ENCODE assay signal across 8 cellular contexts in the genomic region with DNA sequence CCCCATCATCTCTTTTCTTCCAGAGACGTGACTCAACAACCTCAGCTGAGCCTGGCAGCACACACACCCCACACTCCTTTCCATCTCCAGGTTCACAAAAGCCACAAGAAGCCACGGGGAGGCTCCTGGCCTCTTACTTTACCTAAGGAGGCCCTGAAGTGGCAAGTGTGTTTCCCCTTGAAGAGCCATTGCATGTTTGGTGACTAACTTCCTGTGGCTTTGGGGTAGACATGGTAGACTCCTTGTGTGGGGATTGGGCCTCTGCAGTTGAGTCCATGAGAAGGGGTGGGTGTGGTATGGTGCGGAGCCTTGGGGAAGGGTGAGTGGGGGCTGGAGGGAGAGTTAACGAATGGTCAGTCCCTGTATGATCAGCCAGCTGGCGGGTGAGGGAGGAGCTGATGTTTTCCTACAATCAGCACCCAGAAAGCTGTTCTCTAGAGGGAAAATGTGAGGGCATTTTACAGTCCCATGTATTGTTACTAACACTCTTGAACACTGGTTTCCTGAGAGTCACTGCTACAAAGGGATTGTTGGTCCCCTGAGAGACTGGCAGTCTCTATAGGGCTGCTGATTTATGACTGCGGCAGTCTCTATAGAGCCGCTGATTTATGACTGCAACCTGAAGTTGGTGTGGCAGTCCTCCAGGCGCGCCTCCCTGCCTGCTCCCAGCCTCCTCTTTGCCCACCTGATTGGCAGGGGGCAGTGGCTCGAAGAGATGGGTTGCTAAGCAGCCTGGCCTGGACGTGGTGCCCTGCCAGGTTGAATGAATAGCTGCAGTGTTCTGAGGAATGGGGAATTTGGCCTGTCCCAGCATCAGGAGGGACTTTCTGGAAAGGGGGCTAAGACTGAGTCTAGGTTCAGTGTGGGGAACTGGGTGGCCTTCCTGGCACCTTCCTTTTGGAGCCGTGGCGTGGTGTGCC. TPM values are rescaled to one million over a fixed set of nuclear protein-coding genes. Genes with fewer than 3 reads are reported as not detected.
DNase-seq lines count a peak whose midpoint lies in the region; ATAC-seq and TF ChIP-seq lines count a peak whose summit lies in the region.

No MANE protein-coding gene starts in this region.

- H3K4me3 ChIP-seq in mucosa of descending colon, result no peak overlapping the region
- no peak overlapping the region for H3K4me3 ChIP-seq in thymus (ENCODE audit: low read length)

- peaks cover 30% of the 10 kb centered on the region for H3K36me3 Mint-ChIP-seq in activated naive CD8-positive, alpha-beta T cell treated with anti-CD3 and anti-CD28 coated beads, Interleukin-2, amount 50 U/mL, for 24 hours (ENCODE audit: low read depth)

- intact Hi-C loops in mucosa of descending colon (cut with DNase I, micrococcal nuclease), result no loop called here

- no peak for TF ChIP-seq CTCF in mucosa of descending colon (IDR thresholded peaks at IDR 0.05)

- H3K9me3 Mint-ChIP-seq in activated naive CD8-positive, alpha-beta T cell treated with anti-CD3 and anti-CD28 coated beads, Interleukin-2, amount 50 U/mL, for 24 hours, result no peaks in the 10 kb centered on the region

- H3K4me1 ChIP-seq in mucosa of descending colon (ENCODE audit: low read depth) (peaks cover 21% of the 10 kb centered on the region), thymus (ENCODE audit: control insufficient read depth, insufficient read depth, low read length) (peaks cover 59% of the 10 kb centered on the region)

- H3K9me3 ChIP-seq in mucosa of descending colon (no peaks in the 10 kb centered on the region), thymus (ENCODE audit: control insufficient read depth) (no peaks in the 10 kb centered on the region)

- no peaks in the 10 kb centered on the region for H3K36me3 ChIP-seq in mucosa of descending colon (ENCODE audit: low read depth)
- peaks cover 29% of the 10 kb centered on the region for H3K36me3 ChIP-seq in thymus (ENCODE audit: control insufficient read depth, insufficient read depth)

- no peaks in the 10 kb centered on the region for H3K27me3 ChIP-seq in thymus (ENCODE audit: control insufficient read depth, insufficient read depth)

- peak overlapping the region; percentile 83 for H3K27ac ChIP-seq in thymus (ENCODE audit: low read depth)

- no peaks in the 10 kb centered on the region for H3K27me3 Mint-ChIP-seq in activated naive CD8-positive, alpha-beta T cell treated with anti-CD3 and anti-CD28 coated beads, Interleukin-2, amount 50 U/mL, for 24 hours

- ATAC-seq in activated naive CD8-positive, alpha-beta T cell treated with anti-CD3 and anti-CD28 coated beads, Interleukin-2, amount 50 U/mL, for 24 hours, result peak; percentile 86
- peak; percentile 45 for ATAC-seq in mucosa of descending colon

- peak overlapping the region; percentile 74 for H3K27ac Mint-ChIP-seq in activated naive CD8-positive, alpha-beta T cell treated with anti-CD3 and anti-CD28 coated beads, Interleukin-2, amount 50 U/mL, for 24 hours

- DNase-seq in activated T-cell treated with anti-CD3 and anti-CD28 coated beads for 48 hours (ENCODE audit: low read depth), result peak; percentile 40
- no peak for DNase-seq in activated T-cell treated with anti-CD3 and anti-CD28 coated beads, Interleukin-2, amount 50 U/mL, for 1 hour
- peak; percentile 64 for DNase-seq in activated naive CD8-positive, alpha-beta T cell treated with anti-CD3 and anti-CD28 coated beads, Interleukin-2, amount 50 U/mL, for 24 hours
- peak in 1 of 3 donors; percentile 40 for DNase-seq in mucosa of descending colon
- no peak for DNase-seq in NCI-H2171 treated with DMSO at 0.1 percent for 48 hours (lab: John Stamatoyannopoulos, UW)
- DNase-seq in NCI-H1105 treated with DMSO at 0.1 percent for 48 hours (lab: John Stamatoyannopoulos, UW), result no peak
- DNase-seq in DMS153 treated with DMSO at 0.1 percent for 48 hours (lab: John Stamatoyannopoulos, UW; ENCODE audit: unreplicated experiment), result no peak

- 72% methylated on average over 13 of the region's 13 CpGs for WGBS in thymus

- peaks cover 55% of the 10 kb centered on the region for H3K4me1 Mint-ChIP-seq in activated naive CD8-positive, alpha-beta T cell treated with anti-CD3 and anti-CD28 coated beads, Interleukin-2, amount 50 U/mL, for 24 hours

- H3K4me3 Mint-ChIP-seq in activated naive CD8-positive, alpha-beta T cell treated with anti-CD3 and anti-CD28 coated beads, Interleukin-2, amount 50 U/mL, for 24 hours, result peak overlapping the region; percentile 49

RNA-seq across cellular contexts. Expression of a gene that starts 24.5 kb away (rescaled TPM):
- total RNA-seq in mucosa of descending colon, result 10 to 100 TPM; 76.5 to 83.8 (median 76.9) TPM
- 72.4 TPM for polyA plus RNA-seq in thymus

RNA-seq across cellular contexts. Expression of a gene that starts 24.7 kb away (rescaled TPM):
- 10 to 100 TPM; 29.3 to 41.9 (median 30.1) TPM for total RNA-seq in mucosa of descending colon
- 51.8 TPM for polyA plus RNA-seq in thymus

RNA-seq across cellular contexts. Expression of a gene that starts 29.6 kb away (rescaled TPM):
- 100 to 1,000 TPM; 153 to 307 (median 246) TPM for total RNA-seq in mucosa of descending colon
- 79.0 TPM for polyA plus RNA-seq in thymus

RNA-seq across cellular contexts. Expression of a gene that starts 58.4 kb away (rescaled TPM):
- 10 to 100 TPM; 20.7 to 41.6 (median 27.5) TPM for total RNA-seq in mucosa of descending colon
- 7.3 TPM for polyA plus RNA-seq in thymus

Comparison
In these comparisons a context has a peak if more than half of its experiments do, and no peak if none do; other contexts are left out.
1. DNase-seq: peak in activated T-cell treated with anti-CD3 and anti-CD28 coated beads for 48 hours (single experiment) and activated naive CD8-positive, alpha-beta T cell treated with anti-CD3 and anti-CD28 coated beads, Interleukin-2, amount 50 U/mL, for 24 hours (single experiment); none in activated T-cell treated with anti-CD3 and anti-CD28 coated beads, Interleukin-2, amount 50 U/mL, for 1 hour (single experiment), NCI-H2171 treated with DMSO at 0.1 percent for 48 hours (single experiment), NCI-H1105 treated with DMSO at 0.1 percent for 48 hours (single experiment) and DMS153 treated with DMSO at 0.1 percent for 48 hours (single experiment).